In the genomic region with DNA sequence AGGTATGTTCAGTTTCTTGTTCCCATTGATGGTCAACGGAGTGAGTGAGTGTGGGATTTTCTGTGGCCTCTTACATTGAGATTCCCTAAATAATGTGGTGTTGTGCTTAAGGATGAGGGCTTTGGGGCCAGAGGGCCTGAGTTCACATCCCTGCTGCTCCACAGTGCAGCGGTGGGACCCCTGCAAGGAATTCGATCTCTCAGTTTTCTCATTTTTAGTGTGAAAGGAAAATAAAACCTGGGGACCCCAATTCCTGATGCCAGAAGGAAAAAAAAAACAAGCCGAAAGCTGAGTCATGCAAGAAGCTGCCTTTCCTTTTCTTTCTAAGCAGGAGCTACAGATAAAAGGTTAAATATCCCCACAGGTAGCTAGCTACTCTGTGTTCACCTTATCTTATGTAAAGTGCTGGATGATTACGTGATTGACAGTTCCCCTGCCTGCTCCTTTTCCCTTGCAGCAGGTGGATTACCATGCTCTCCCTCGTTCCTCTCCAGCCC, we compare ENCODE assay signal across 9 cellular contexts.
A peak's percentile ranks its signal among the peaks of the same experiment; 100 is the strongest.
DNase-seq lines count a peak whose midpoint lies in the region; ATAC-seq and TF ChIP-seq lines count a peak whose summit lies in the region.
"Had no signal": no experiment of that assay in that cellular context is flagged by ENCODE, and none has a peak within 500 bp of the region (broad histone marks: within the 10 kb centered on the region; RNA-seq: fewer than 3 reads in every experiment).

No MANE protein-coding gene starts in this region.

- no peaks in the 10 kb centered on the region for H3K27me3 ChIP-seq in AG04450 (ENCODE audit: control insufficient read depth, insufficient read depth, low read length)

- DNase-seq in AG04450 (ENCODE audit: low read depth, low spot score) (no peak), mesenteric fat pad (ENCODE audit: low spot score) (no peak), DMS53 treated with DMSO at 0.1 percent for 48 hours (lab: John Stamatoyannopoulos, UW; ENCODE audit: unreplicated experiment) (no peak)
- no peak for DNase-seq in naive thymus-derived CD8-positive, alpha-beta T cell
- DNase-seq: NCI-H526 treated with DMSO at 0.1 percent for 48 hours had no signal

- H3K27ac ChIP-seq in AG04450 (ENCODE audit: low read depth, low read length): peak overlapping the region; percentile 57

- peak overlapping the region in 3 of 5 experiments; percentile 52 to 83 (median 65) for H3K27ac Mint-ChIP-seq in brain
- peak overlapping the region; percentile 45 to 94 (median 82) for H3K27ac Mint-ChIP-seq in naive thymus-derived CD8-positive, alpha-beta T cell

- CTCF ChIA-PET in AG04450 (lab: Charles Lee): no interaction called here

- peaks cover 28% of the 10 kb centered on the region for H3K36me3 Mint-ChIP-seq in brain
- H3K36me3 Mint-ChIP-seq in naive thymus-derived CD8-positive, alpha-beta T cell: no peaks in the 10 kb centered on the region

- H3K4me3 Mint-ChIP-seq in brain: peak overlapping the region in 4 of 5 experiments; percentile 18 to 75 (median 68)
- H3K4me3 Mint-ChIP-seq in naive thymus-derived CD8-positive, alpha-beta T cell: peak overlapping the region; percentile 63 to 89 (median 79)

- H3K4me1 Mint-ChIP-seq in brain: peaks cover 49% of the 10 kb centered on the region
- peaks cover 5 to 24% (median 23%) of the 10 kb centered on the region in 4 donors for H3K4me1 Mint-ChIP-seq in naive thymus-derived CD8-positive, alpha-beta T cell

- POLR2A ChIA-PET in AG04450 (lab: Yijun Ruan, JAX): no interaction called here
- POLR2A ChIA-PET in naive thymus-derived CD8-positive, alpha-beta T cell (lab: Charles Lee): no interaction called here

- H3K27me3 Mint-ChIP-seq in brain: peaks cover 5% of the 10 kb centered on the region
- H3K27me3 Mint-ChIP-seq in naive thymus-derived CD8-positive, alpha-beta T cell: no peaks in the 10 kb centered on the region

- peak overlapping the region; percentile 3 for H3K4me3 ChIP-seq in AG04450 (ENCODE audit: low read depth, low read length)

- no peak for TF ChIP-seq CTCF in AG04450 (IDR thresholded peaks at IDR 0.05; ENCODE audit: low read depth, low read length)
- no peak for TF ChIP-seq CTCF in brain (conservative IDR thresholded peaks at IDR 0.05)

- no peaks in the 10 kb centered on the region for H3K9me3 Mint-ChIP-seq in brain
- H3K9me3 Mint-ChIP-seq in naive thymus-derived CD8-positive, alpha-beta T cell: no peaks in the 10 kb centered on the region

- peaks cover 3% of the 10 kb centered on the region; the same call in 1 of the 2 replicates for H3K9me3 ChIP-seq in AG04450 (ENCODE audit: control insufficient read depth, insufficient read depth, low read length)

- ATAC-seq in HG03378 (IDR thresholded peaks at IDR 0.05; ENCODE audit: unreplicated experiment): peak; percentile 32
- ATAC-seq in naive thymus-derived CD8-positive, alpha-beta T cell: no peak
- no peak for ATAC-seq in GM19324 (IDR thresholded peaks at IDR 0.05; ENCODE audit: low FRiP score, unreplicated experiment)
- no peak for ATAC-seq in GM18870 (IDR thresholded peaks at IDR 0.05; ENCODE audit: unreplicated experiment)
